Comparison of ENCODE assay signal across 20 cellular contexts in the genomic region with DNA sequence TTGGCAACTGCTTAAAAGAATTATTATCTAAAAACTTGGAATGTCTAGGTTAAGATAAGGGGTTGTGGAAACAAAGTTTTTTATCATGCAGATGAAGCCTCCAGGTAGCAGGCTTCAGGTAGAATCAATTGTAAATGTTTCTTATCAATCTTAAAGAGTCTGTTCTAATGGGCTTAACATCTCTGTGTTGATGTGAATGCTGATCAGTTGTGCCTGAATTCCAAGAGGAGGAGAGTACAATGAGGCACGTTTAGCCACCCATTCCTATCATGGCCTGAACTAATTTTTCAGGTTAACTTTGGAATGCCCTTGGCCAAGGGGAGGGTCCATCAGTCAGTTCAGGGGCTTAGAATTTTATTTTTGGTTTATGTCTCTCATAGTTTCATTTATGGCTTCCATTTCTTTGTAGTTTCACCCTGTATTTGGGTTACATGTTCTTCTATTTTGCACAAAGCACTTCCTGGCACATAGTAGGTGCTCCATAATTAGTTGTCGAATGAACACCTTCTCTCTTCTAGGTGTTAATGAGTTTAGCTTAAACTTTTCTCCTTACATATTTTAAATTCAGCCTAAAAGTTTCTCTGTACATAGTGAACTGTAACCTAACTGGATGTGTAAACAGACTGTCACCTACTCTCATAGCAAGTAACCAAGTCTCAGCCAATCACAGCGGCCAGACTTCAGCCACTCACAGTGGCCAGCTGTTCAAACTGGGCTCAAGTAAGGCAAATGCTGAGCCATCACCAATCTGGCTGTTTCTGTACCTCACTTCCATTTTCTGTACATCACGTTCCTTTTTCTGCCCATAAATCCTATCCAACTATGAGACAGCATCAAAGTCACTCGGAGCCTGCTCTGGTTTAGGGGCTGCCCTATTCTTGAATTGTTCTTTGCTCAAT. TPM values are rescaled to one million over a fixed set of nuclear protein-coding genes. Genes with fewer than 3 reads are reported as not detected.
A peak's percentile ranks its signal among the peaks of the same experiment; 100 is the strongest.
DNase-seq lines count a peak whose midpoint lies in the region; ATAC-seq and TF ChIP-seq lines count a peak whose summit lies in the region.
"Had no signal": no experiment of that assay in that cellular context is flagged by ENCODE, and none has a peak within 500 bp of the region (broad histone marks: within the 10 kb centered on the region; RNA-seq: fewer than 3 reads in every experiment).

No MANE protein-coding gene starts in this region.

- H3K9me3 ChIP-seq in neutrophil (no peaks in the 10 kb centered on the region), colonic mucosa (no peaks in the 10 kb centered on the region)
- H3K9me3 ChIP-seq: BE2C, ovary had no signal

- no peaks in the 10 kb centered on the region for H3K27me3 Mint-ChIP-seq in dendritic cell treated with granulocyte-macrophage colony-stimulating factor and Interleukin-4, amounts not matched to agents 40 ng/mL and 50 ng/mL, for 4 days

- DNase-seq in DMS53 treated with DMSO at 0.1 percent for 48 hours (lab: John Stamatoyannopoulos, UW; ENCODE audit: unreplicated experiment) (peak; percentile 60), LHCN-M2 (ENCODE audit: low read depth) (peak; percentile 19), AG20443 (ENCODE audit: low spot score) (no peak), colonic mucosa (no peak)
- DNase-seq: activated CD4-positive, alpha-beta T cell treated with anti-CD3 and anti-CD28 coated beads for 4 hours; activated CD8-positive, alpha-beta memory T cell treated with anti-CD3 and anti-CD28 coated beads, Interleukin-2, amount 50 U/mL, for 4 hours; anterior cingulate cortex; BE2C; foreskin fibroblast; NCI-H1436; NCI-H226; ovary; stimulated activated CD4-positive, alpha-beta T cell treated with anti-CD3 and anti-CD28 coated beads, Interleukin-4, amount 100 ng/mL, for 4 hours; stimulated activated CD8-positive, alpha-beta memory T cell treated with anti-CD3 and anti-CD28 coated beads, Interleukin-4, amount 100 ng/mL, for 48 hours; T1000 had no signal

- no peak overlapping the region for H3K9ac ChIP-seq in colonic mucosa (ENCODE audit: low read depth in 2 of 2, low read length in 2 of 2)

- H3K4me1 ChIP-seq in neutrophil (ENCODE audit: control insufficient read depth in 1 of 2, insufficient read depth in 1 of 2, low read depth in 1 of 2, low read length in 1 of 2) (peaks cover 50 to 63% of the 10 kb centered on the region in 2 experiments), colonic mucosa (no peaks in the 10 kb centered on the region)
- H3K4me1 ChIP-seq: BE2C had no signal

- peaks cover 50% of the 10 kb centered on the region for H3K36me3 ChIP-seq in neutrophil
- H3K36me3 ChIP-seq in colonic mucosa, result no peaks in the 10 kb centered on the region
- H3K36me3 ChIP-seq: BE2C, ovary had no signal

- H3K36me3 Mint-ChIP-seq in dendritic cell treated with granulocyte-macrophage colony-stimulating factor and Interleukin-4, amounts not matched to agents 40 ng/mL and 50 ng/mL, for 4 days (ENCODE audit: low read depth), result peaks cover 53% of the 10 kb centered on the region

- H3K9me3 Mint-ChIP-seq in dendritic cell treated with granulocyte-macrophage colony-stimulating factor and Interleukin-4, amounts not matched to agents 40 ng/mL and 50 ng/mL, for 4 days, result no peaks in the 10 kb centered on the region

- H3K4me3 Mint-ChIP-seq in dendritic cell treated with granulocyte-macrophage colony-stimulating factor and Interleukin-4, amounts not matched to agents 40 ng/mL and 50 ng/mL, for 4 days, result no peak overlapping the region

- ATAC-seq in GM19397 (IDR thresholded peaks at IDR 0.05; ENCODE audit: unreplicated experiment), result no peak

- no peak overlapping the region for H3K4me3 ChIP-seq in neutrophil (ENCODE audit: low read depth in 1 of 2, low read length in 1 of 2)
- no peak overlapping the region for H3K4me3 ChIP-seq in colonic mucosa
- H3K4me3 ChIP-seq: ovary, SK-N-MC had no signal

- intact Hi-C loops in dendritic cell treated with granulocyte-macrophage colony-stimulating factor and Interleukin-4, amounts not matched to agents 40 ng/mL and 50 ng/mL, for 4 days (cut with micrococcal nuclease), result loop anchor here (10.0 kb wide), 1 partner anchor 54 kb away; no protein-coding TSS in a partner anchor
- intact Hi-C loops in colonic mucosa (cut with DNase I), result no loop called here

- H3K27me3 ChIP-seq in neutrophil (no peaks in the 10 kb centered on the region), colonic mucosa (no peaks in the 10 kb centered on the region)
- H3K27me3 ChIP-seq: ovary had no signal

- H3K27ac Mint-ChIP-seq in dendritic cell treated with granulocyte-macrophage colony-stimulating factor and Interleukin-4, amounts not matched to agents 40 ng/mL and 50 ng/mL, for 4 days, result peak overlapping the region; percentile 89

- H3K27ac ChIP-seq in neutrophil (peak overlapping the region; percentile 48), colonic mucosa (no peak overlapping the region)
- H3K27ac ChIP-seq: ovary, SK-N-MC had no signal

- peaks cover 72% of the 10 kb centered on the region for H3K4me1 Mint-ChIP-seq in dendritic cell treated with granulocyte-macrophage colony-stimulating factor and Interleukin-4, amounts not matched to agents 40 ng/mL and 50 ng/mL, for 4 days (ENCODE audit: low read depth)

- TF ChIP-seq CTCF in neutrophil (IDR thresholded peaks at IDR 0.05) (no peak), colonic mucosa (IDR thresholded peaks at IDR 0.05) (no peak)

RNA-seq across cellular contexts. Expression of a gene that starts 34.7 kb away (rescaled TPM):
- total RNA-seq in LHCN-M2 (2014; rRNA removed), result not detected in 2 replicates
- not detected for polyA plus RNA-seq in LHCN-M2 (2012)
- 1 to 10 TPM; 6.2 to 6.4 TPM for total RNA-seq in colonic mucosa
- total RNA-seq: endothelial cell of umbilical vein had no signal

Comparison
In these comparisons a context has a peak if more than half of its experiments do, and no peak if none do; other contexts are left out.
1. DNase-seq: peak in DMS53 treated with DMSO at 0.1 percent for 48 hours (single experiment) and LHCN-M2 (single experiment); none in AG20443 (single experiment) and colonic mucosa (single experiment).